Comparison of ENCODE assay signal across 33 cellular contexts in genomic region chr2:68669651-68670050, GRCh38. TPM values are rescaled to one million over a fixed set of nuclear protein-coding genes. Genes with fewer than 3 reads are reported as not detected.
"Had no signal": no experiment of that assay in that cellular context is flagged by ENCODE, and none has a peak within 500 bp of the region (broad histone marks: within the 10 kb centered on the region; RNA-seq: fewer than 3 reads in every experiment).

No MANE protein-coding gene starts in this region.

- H3K79me2 ChIP-seq: hepatocyte had no signal

- H3K4me1 Mint-ChIP-seq: activated B cell treated with CpG ODN at 0.5 μM for 24 hours; activated CD4-positive, alpha-beta memory T cell treated with anti-CD3 and anti-CD28 coated beads, Interleukin-2, amount 10 ng/mL, durations not matched to agents 7 days and 5 days; activated naive CD4-positive, alpha-beta T cell treated with anti-CD3 and anti-CD28 coated beads, Interleukin-2, amount 10 ng/mL, durations not matched to agents 7 days and 5 days had no signal

- DNase-seq: activated B cell treated with CpG ODN at 0.5 μM for 24 hours; activated CD4-positive, alpha-beta memory T cell treated with anti-CD3 and anti-CD28 coated beads, Interleukin-2, amount 10 ng/mL, durations not matched to agents 7 days and 5 days; activated CD4-positive, alpha-beta T cell treated with anti-CD3 and anti-CD28 coated beads for 48 hours; activated CD8-positive, alpha-beta memory T cell treated with anti-CD3 and anti-CD28 coated beads, Interleukin-2, amount 50 U/mL, for 48 hours; activated gamma-delta T cell; activated naive CD4-positive, alpha-beta T cell; activated naive CD4-positive, alpha-beta T cell treated with anti-CD3 and anti-CD28 coated beads, Interleukin-2, amount 10 ng/mL, durations not matched to agents 7 days and 5 days; activated naive CD8-positive, alpha-beta T cell treated with anti-CD3 and anti-CD28 coated beads, Interleukin-2, amount 10 ng/mL, durations not matched to agents 7 days and 5 days; activated T-cell treated with anti-CD3 and anti-CD28 coated beads for 4 hours; activated T-cell treated with anti-CD3 and anti-CD28 coated beads, Interleukin-2, amount 50 U/mL, for 24 hours; activated T-cell treated with anti-CD3 and anti-CD28 coated beads, Interleukin-2, amount 50 U/mL, for 72 hours; central memory CD4-positive, alpha-beta T cell; cerebellar nuclear complex; colonic mucosa; effector CD8-positive, alpha-beta T cell; esophagus squamous epithelium; foreskin melanocyte; heart right ventricle; T1000; WERI-Rb-1 had no signal

- H3K4me1 ChIP-seq: ascending aorta, breast epithelium, colonic mucosa, esophagus squamous epithelium, gastroesophageal sphincter, heart right ventricle had no signal

- H3K9me3 Mint-ChIP-seq: T-helper 2 cell treated with Interferon-gamma antibody and Interleukin-4, amounts not matched to agents 5 μg/mL and 100 μg/mL, for 36 hours had no signal

- H3K4me3 ChIP-seq: ascending aorta, breast epithelium, cardiac muscle cell, colonic mucosa, esophagus squamous epithelium, gastroesophageal sphincter, heart right ventricle, hepatocyte had no signal

- H3K4me2 ChIP-seq: hepatocyte had no signal

- H3K27ac Mint-ChIP-seq: activated B cell treated with CpG ODN at 0.5 μM for 24 hours; activated CD4-positive, alpha-beta memory T cell treated with anti-CD3 and anti-CD28 coated beads, Interleukin-2, amount 10 ng/mL, durations not matched to agents 7 days and 5 days; activated naive CD4-positive, alpha-beta T cell treated with anti-CD3 and anti-CD28 coated beads, Interleukin-2, amount 10 ng/mL, durations not matched to agents 7 days and 5 days; activated naive CD4-positive, alpha-beta T cell treated with anti-CD3 and anti-CD28 coated beads, Interleukin-2, amount 50 U/mL, for 72 hours; activated naive CD8-positive, alpha-beta T cell treated with anti-CD3 and anti-CD28 coated beads, Interleukin-2, amount 10 ng/mL, durations not matched to agents 7 days and 5 days; activated T-cell treated with anti-CD3 and anti-CD28 coated beads, Interleukin-2, amount 50 U/mL, for 24 hours; activated T-cell treated with anti-CD3 and anti-CD28 coated beads, Interleukin-2, amount 50 U/mL, for 72 hours; T-helper 2 cell treated with Interferon-gamma antibody and Interleukin-4, amounts not matched to agents 5 μg/mL and 100 μg/mL, for 36 hours had no signal

- H3K27ac ChIP-seq: ascending aorta, breast epithelium, cardiac muscle cell, colonic mucosa, epithelial cell of prostate, esophagus squamous epithelium, gastroesophageal sphincter, heart right ventricle, hepatocyte, WERI-Rb-1 had no signal

- H3K36me3 ChIP-seq: ascending aorta, breast epithelium, cardiac muscle cell, colonic mucosa, esophagus squamous epithelium, gastroesophageal sphincter, heart right ventricle, WERI-Rb-1 had no signal

- H3K4me3 Mint-ChIP-seq: activated B cell treated with CpG ODN at 0.5 μM for 24 hours; activated CD4-positive, alpha-beta memory T cell treated with anti-CD3 and anti-CD28 coated beads, Interleukin-2, amount 10 ng/mL, durations not matched to agents 7 days and 5 days; activated naive CD4-positive, alpha-beta T cell treated with anti-CD3 and anti-CD28 coated beads, Interleukin-2, amount 10 ng/mL, durations not matched to agents 7 days and 5 days; activated naive CD8-positive, alpha-beta T cell treated with anti-CD3 and anti-CD28 coated beads, Interleukin-2, amount 10 ng/mL, durations not matched to agents 7 days and 5 days; activated T-cell treated with anti-CD3 and anti-CD28 coated beads, Interleukin-2, amount 50 U/mL, for 24 hours; activated T-cell treated with anti-CD3 and anti-CD28 coated beads, Interleukin-2, amount 50 U/mL, for 72 hours; brain; T-helper 2 cell treated with Interferon-gamma antibody and Interleukin-4, amounts not matched to agents 5 μg/mL and 100 μg/mL, for 36 hours had no signal

- H3K27me3 ChIP-seq: ascending aorta, breast epithelium, cardiac muscle cell, colonic mucosa, esophagus squamous epithelium, hepatocyte had no signal

- H2AFZ ChIP-seq: hepatocyte had no signal

- H3K36me3 Mint-ChIP-seq: activated naive CD4-positive, alpha-beta T cell treated with anti-CD3 and anti-CD28 coated beads, Interleukin-2, amount 10 ng/mL, durations not matched to agents 7 days and 5 days; brain had no signal

- H3K9me3 ChIP-seq: ascending aorta, colonic mucosa, gastroesophageal sphincter had no signal

RNA-seq across cellular contexts. Expression of gene PROKR1, which starts 26.3 kb away (rescaled TPM):
- total RNA-seq: activated CD4-positive, alpha-beta memory T cell treated with anti-CD3 and anti-CD28 coated beads, Interleukin-2, amount 10 ng/mL, durations not matched to agents 7 days and 5 days; activated naive CD4-positive, alpha-beta T cell treated with anti-CD3 and anti-CD28 coated beads, Interleukin-2, amount 50 U/mL, for 72 hours; activated naive CD8-positive, alpha-beta T cell treated with anti-CD3 and anti-CD28 coated beads, Interleukin-2, amount 10 ng/mL, durations not matched to agents 7 days and 5 days; activated T-cell treated with anti-CD3 and anti-CD28 coated beads, Interleukin-2, amount 50 U/mL, for 72 hours; ascending aorta; endothelial cell of umbilical vein; esophagus squamous epithelium; fibroblast of lung; fibroblast of villous mesenchyme; glomerular endothelial cell; heart right ventricle; hepatocyte had no signal
- polyA plus RNA-seq: cardiac muscle cell, endothelial cell of umbilical vein, fibroblast of lung, hepatocyte had no signal
